In the genomic region with DNA sequence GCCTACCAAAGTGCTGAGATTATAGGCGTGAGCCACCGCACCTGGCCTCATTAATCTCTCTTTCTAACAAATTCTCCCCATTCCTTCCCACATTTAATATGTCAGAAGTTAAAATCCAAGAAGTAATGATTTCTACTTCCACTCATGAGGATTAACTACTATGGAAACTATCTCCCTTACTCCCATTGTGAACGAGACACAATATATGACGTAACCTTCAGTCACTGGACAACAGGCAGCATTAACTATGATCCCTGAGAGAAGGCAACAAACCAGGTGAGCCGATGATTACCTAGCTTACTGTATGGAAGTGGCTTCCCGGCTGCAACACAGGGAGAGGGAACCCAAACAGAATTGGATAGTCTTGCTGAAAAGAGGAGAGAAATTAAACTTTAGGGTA, we compare ENCODE assay signal across 1 cellular context.
TF ChIP-seq lines count a peak whose summit lies in the region.

No MANE protein-coding gene starts in this region.

TF ChIP-seq in GM23338, 12 proteins besides CTCF, POLR2A, EP300 and RAD21 (continued from another document):
- no peak for TF ChIP-seq ZNF462 (CRISPR knock-in tag; IDR thresholded peaks at IDR 0.05)
- TF ChIP-seq ZNF331 (CRISPR knock-in tag; IDR thresholded peaks at IDR 0.05; ENCODE audit: low read depth) = no peak
- TF ChIP-seq STAT1 (IDR thresholded peaks at IDR 0.05; ENCODE audit: unreplicated experiment) = no peak
- TF ChIP-seq ZNF114 (CRISPR knock-in tag; IDR thresholded peaks at IDR 0.05) = no peak
- TF ChIP-seq, protein P1, sequence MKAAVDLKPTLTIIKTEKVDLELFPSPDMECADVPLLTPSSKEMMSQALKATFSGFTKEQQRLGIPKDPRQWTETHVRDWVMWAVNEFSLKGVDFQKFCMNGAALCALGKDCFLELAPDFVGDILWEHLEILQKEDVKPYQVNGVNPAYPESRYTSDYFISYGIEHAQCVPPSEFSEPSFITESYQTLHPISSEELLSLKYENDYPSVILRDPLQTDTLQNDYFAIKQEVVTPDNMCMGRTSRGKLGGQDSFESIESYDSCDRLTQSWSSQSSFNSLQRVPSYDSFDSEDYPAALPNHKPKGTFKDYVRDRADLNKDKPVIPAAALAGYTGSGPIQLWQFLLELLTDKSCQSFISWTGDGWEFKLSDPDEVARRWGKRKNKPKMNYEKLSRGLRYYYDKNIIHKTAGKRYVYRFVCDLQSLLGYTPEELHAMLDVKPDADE (IDR thresholded peaks at IDR 0.05) = no peak
- no peak for TF ChIP-seq JUNB (IDR thresholded peaks at IDR 0.05; ENCODE audit: unreplicated experiment)
